Comparison of ENCODE assay signal across 16 cellular contexts in the genomic region with DNA sequence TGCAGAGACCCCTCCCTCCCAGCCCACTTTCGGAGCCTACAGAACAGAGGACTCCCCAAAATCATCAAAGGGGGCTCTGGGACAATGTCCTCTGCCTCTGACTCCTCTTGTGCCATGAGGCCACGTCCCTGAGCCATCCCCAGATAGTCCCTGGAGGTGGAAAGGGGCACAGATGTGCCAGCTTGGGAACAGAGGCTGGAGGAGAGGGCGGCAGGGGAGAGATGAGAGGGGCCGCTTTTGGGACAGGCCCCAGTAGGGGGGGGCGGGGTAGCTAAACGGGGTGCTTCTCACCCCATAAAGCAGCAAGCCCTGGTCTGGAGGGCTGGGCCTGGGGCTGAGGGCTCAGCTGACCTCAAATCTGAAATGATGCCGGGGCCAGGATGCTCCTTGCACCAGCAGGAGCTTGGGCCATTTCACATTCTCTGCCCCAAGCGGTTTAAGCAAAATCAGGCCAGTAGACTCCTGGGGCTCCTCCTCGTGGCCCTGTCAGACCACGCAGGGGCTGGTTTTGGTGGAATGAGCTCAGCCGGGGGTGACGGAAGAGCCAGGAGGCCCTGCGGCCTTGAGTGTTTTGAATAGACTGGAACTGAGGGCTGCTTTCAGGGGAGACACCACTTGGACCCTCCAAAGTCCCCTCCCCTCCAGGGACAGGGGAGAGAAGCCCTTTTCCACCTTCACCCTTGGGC. TPM values are rescaled to one million over a fixed set of nuclear protein-coding genes. Genes with fewer than 3 reads are reported as not detected.
DNase-seq lines count a peak whose midpoint lies in the region; ATAC-seq and TF ChIP-seq lines count a peak whose summit lies in the region.
"Had no signal": no experiment of that assay in that cellular context is flagged by ENCODE, and none has a peak within 500 bp of the region (broad histone marks: within the 10 kb centered on the region; RNA-seq: fewer than 3 reads in every experiment).

No MANE protein-coding gene starts in this region.

- no peak for TF ChIP-seq CTCF in CD4-positive, alpha-beta T cell (IDR thresholded peaks at IDR 0.05)

- H3K27ac ChIP-seq in CD4-positive, alpha-beta T cell (ENCODE audit: low read depth, low read length), result no peak overlapping the region
- H3K27ac ChIP-seq: HL-60, upper lobe of right lung had no signal

- peak; percentile 8 for DNase-seq in COLO668 (lab: John Stamatoyannopoulos, UW; ENCODE audit: unreplicated experiment)
- DNase-seq in M059J (ENCODE audit: low read depth), result peak; percentile 41
- DNase-seq in astrocyte of the hippocampus (ENCODE audit: low read depth, low spot score), result peak; percentile 33
- DNase-seq in kidney tubule cell (ENCODE audit: low spot score), result peak; percentile 15
- DNase-seq in activated CD8-positive, alpha-beta memory T cell treated with anti-CD3 and anti-CD28 coated beads, Interleukin-2, amount 50 U/mL, for 4 hours, result no peak
- no peak for DNase-seq in CD4-positive, alpha-beta T cell
- no peak for DNase-seq in AG08396 (ENCODE audit: low spot score)
- DNase-seq: Caco-2; effector CD4-positive, alpha-beta T cell; NCI-H1436 treated with DMSO at 0.1 percent for 48 hours; NCI-H69; upper lobe of right lung had no signal

- H3K27ac Mint-ChIP-seq in CD4-positive, alpha-beta T cell, result no peak overlapping the region
- H3K27ac Mint-ChIP-seq: activated naive CD4-positive, alpha-beta T cell treated with anti-CD3 and anti-CD28 coated beads, Interleukin-2, amount 50 U/mL, for 72 hours had no signal

- no peaks in the 10 kb centered on the region for H3K9me3 Mint-ChIP-seq in CD4-positive, alpha-beta T cell

- intact Hi-C loops in CD4-positive, alpha-beta T cell (cut with DNase I, micrococcal nuclease), result no loop called here

- peaks cover 9% of the 10 kb centered on the region for H3K9me3 ChIP-seq in CD4-positive, alpha-beta T cell (ENCODE audit: control insufficient read depth, low read length)

- H3K27me3 ChIP-seq in CD4-positive, alpha-beta T cell (ENCODE audit: control insufficient read depth, insufficient read depth, low read length), result peaks cover 65% of the 10 kb centered on the region

- CTCF ChIA-PET in CD4-positive, alpha-beta T cell (lab: Charles Lee), result no interaction called here

- H3K36me3 Mint-ChIP-seq in CD4-positive, alpha-beta T cell (ENCODE audit: low read depth), result no peaks in the 10 kb centered on the region

- H3K4me1 Mint-ChIP-seq in CD4-positive, alpha-beta T cell (ENCODE audit: low read depth), result no peaks in the 10 kb centered on the region

- POLR2A ChIA-PET in CD4-positive, alpha-beta T cell (lab: Charles Lee), result no interaction called here

- peaks cover 69% of the 10 kb centered on the region for H3K27me3 Mint-ChIP-seq in CD4-positive, alpha-beta T cell

- no peak overlapping the region for H3K4me3 Mint-ChIP-seq in CD4-positive, alpha-beta T cell

- ATAC-seq in GM18511 (IDR thresholded peaks at IDR 0.05; ENCODE audit: unreplicated experiment), result no peak
- ATAC-seq in CD4-positive, alpha-beta T cell (ENCODE audit: poor library complexity), result no peak
- ATAC-seq: activated naive CD4-positive, alpha-beta T cell treated with anti-CD3 and anti-CD28 coated beads, Interleukin-2, amount 50 U/mL, for 72 hours; upper lobe of right lung had no signal

RNA-seq across cellular contexts. Expression of a gene that starts 27.1 kb away (rescaled TPM):
- total RNA-seq in M059J (2014; rRNA removed; shearing (Covaris generic)), result not detected in 2 replicates
- total RNA-seq in CD4-positive, alpha-beta T cell, result not detected
- total RNA-seq: activated CD8-positive, alpha-beta memory T cell treated with anti-CD3 and anti-CD28 coated beads for 36 hours; activated naive CD4-positive, alpha-beta T cell treated with anti-CD3 and anti-CD28 coated beads, Interleukin-2, amount 50 U/mL, for 72 hours; Caco-2; upper lobe of right lung had no signal

RNA-seq across cellular contexts. Expression of a gene that starts 31.7 kb away (rescaled TPM):
- 5.8 and 6.4 TPM in 2 replicates for total RNA-seq in M059J (2014; rRNA removed; shearing (Covaris generic))
- 1 to 10 TPM; 2.5 to 3.2 TPM for total RNA-seq in CD4-positive, alpha-beta T cell

Comparison
In these comparisons a context has a peak if more than half of its experiments do, and no peak if none do; other contexts are left out.
1. DNase-seq: peak in COLO668 (single experiment), M059J (single experiment), astrocyte of the hippocampus (single experiment) and kidney tubule cell (single experiment); none in activated CD8-positive, alpha-beta memory T cell treated with anti-CD3 and anti-CD28 coated beads, Interleukin-2, amount 50 U/mL, for 4 hours (single experiment), CD4-positive, alpha-beta T cell (0 of 10) and AG08396 (single experiment).